ENCODE assay signal across 8 cellular contexts in the genomic region with DNA sequence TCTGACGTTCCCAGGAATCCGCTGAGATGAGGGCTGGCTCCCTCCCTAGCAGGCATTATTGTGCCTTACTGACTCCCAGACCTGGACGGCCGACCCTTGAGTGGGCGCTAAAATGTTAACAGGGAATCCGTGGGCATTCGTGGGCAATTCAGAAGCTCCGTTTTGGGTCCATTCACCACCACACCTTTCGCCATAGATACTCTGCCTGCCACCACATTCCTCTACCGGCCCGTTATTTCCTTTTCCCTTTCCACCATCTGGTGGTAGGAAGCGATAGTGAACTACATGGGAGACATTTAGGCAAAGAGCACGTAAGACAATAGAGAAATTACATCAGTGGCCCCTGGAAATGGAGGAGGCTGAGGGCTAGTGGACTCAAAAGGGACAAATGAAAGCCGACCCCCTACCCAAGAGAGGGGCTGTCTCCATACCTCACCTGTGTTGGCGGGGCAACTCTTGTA. TPM values are rescaled to one million over a fixed set of nuclear protein-coding genes. Genes with fewer than 3 reads are reported as not detected.
DNase-seq lines count a peak whose midpoint lies in the region; ATAC-seq, FAIRE-seq and TF ChIP-seq lines count a peak whose summit lies in the region.

No MANE protein-coding gene starts in this region.

- H2BK5ac ChIP-seq in mesenchymal stem cell (ENCODE audit: low read depth, low read length, poor library complexity, severe bottlenecking) = no peak overlapping the region

- H2BK15ac ChIP-seq in mesenchymal stem cell (ENCODE audit: low read depth, poor library complexity, severe bottlenecking) = no peak overlapping the region

- no peaks in the 10 kb centered on the region for H3K79me2 ChIP-seq in endothelial cell of umbilical vein (ENCODE audit: control insufficient read depth, insufficient read depth, low read length)

- H3K9me1 ChIP-seq in endothelial cell of umbilical vein (replicated peaks; ENCODE audit: control insufficient read depth, extremely low read depth, insufficient read depth, low read length) = no peaks in the 10 kb centered on the region

- H3K4ac ChIP-seq in mesenchymal stem cell (ENCODE audit: low read depth in 1 of 2, low read length in 2 of 2) = peak overlapping the region in 1 of 2 experiments; percentile 67

- dilution Hi-C loops in endothelial cell of umbilical vein (cut with MboI; ENCODE audit: extremely low pct_ligation_motif_present, low sequenced_read_pairs) = no loop called here

- intact Hi-C loops in endothelial cell of umbilical vein (cut with micrococcal nuclease) = loop anchor here (1.0 to 2.0 kb wide), 6 partner anchors 103 to 516 kb away; a partner anchor contains a TSS

- H2AK5ac ChIP-seq in mesenchymal stem cell (ENCODE audit: low read length, severe bottlenecking) = no peak overlapping the region

- H4K8ac ChIP-seq in mesenchymal stem cell (ENCODE audit: low read length) = peak overlapping the region; percentile 72

- no peaks in the 10 kb centered on the region for H3K79me1 ChIP-seq in mesenchymal stem cell (replicated peaks; ENCODE audit: low read length, poor library complexity, severe bottlenecking)

- TF ChIP-seq POLR2A in endothelial cell of umbilical vein (IDR thresholded peaks at IDR 0.05; ENCODE audit: low read depth, low read length) = no peak

- peak overlapping the region; percentile 90 for H4K91ac ChIP-seq in mesenchymal stem cell (ENCODE audit: low read length)

- H2AFZ ChIP-seq in endothelial cell of umbilical vein (ENCODE audit: low read depth, low read length) (peak overlapping the region; percentile 78), mesenchymal stem cell (ENCODE audit: low read depth, low read length) (peak overlapping the region; percentile 76)

- no peaks in the 10 kb centered on the region for H3K27me3 ChIP-seq in endothelial cell of umbilical vein (ENCODE audit: control insufficient read depth in 2 of 2, insufficient read depth in 2 of 2, low read length in 2 of 2)
- peaks cover 0 to 3% of the 10 kb centered on the region in 2 experiments for H3K27me3 ChIP-seq in mesenchymal stem cell (ENCODE audit: control insufficient read depth in 1 of 2, insufficient read depth in 1 of 2, low read length in 2 of 2)
- no peaks in the 10 kb centered on the region for H3K27me3 ChIP-seq in thoracic aorta (replicated peaks; ENCODE audit: insufficient read depth)

- H2BK120ac ChIP-seq in mesenchymal stem cell (ENCODE audit: low read depth, low read length) = no peak overlapping the region

- H3K23ac ChIP-seq in mesenchymal stem cell (ENCODE audit: low read length in 2 of 2) = peak overlapping the region in 1 of 2 experiments; percentile 24

- peak overlapping the region; percentile 57 for H3K4me3 ChIP-seq in GM12864 (ENCODE audit: low read depth, low read length)
- peak overlapping the region in 2 of 3 experiments; percentile 40 to 42 for H3K4me3 ChIP-seq in endothelial cell of umbilical vein (replicated peaks in 1 of 3; ENCODE audit: insufficient read depth in 1 of 3, low read depth in 1 of 3, low read length in 3 of 3)
- peak overlapping the region; percentile 65 to 80 for H3K4me3 ChIP-seq in mesenchymal stem cell (ENCODE audit: insufficient read depth in 1 of 2, low read depth in 1 of 2, low read length in 2 of 2)
- peak overlapping the region; percentile 71 for H3K4me3 ChIP-seq in thoracic aorta

- H3K14ac ChIP-seq in mesenchymal stem cell (ENCODE audit: low read length in 2 of 2) = no peak overlapping the region

- H3K27ac ChIP-seq in VCaP = peak overlapping the region; percentile 69
- peak overlapping the region; percentile 14 for H3K27ac ChIP-seq in endothelial cell of umbilical vein (ENCODE audit: insufficient read depth, low read depth, low read length)
- H3K27ac ChIP-seq in mesenchymal stem cell (ENCODE audit: low read length, poor library complexity, severe bottlenecking) = peak overlapping the region; percentile 61
- H3K27ac ChIP-seq in thoracic aorta = peak overlapping the region in 1 of 2 donors; percentile 21

- H3K9ac ChIP-seq in endothelial cell of umbilical vein (replicated peaks; ENCODE audit: extremely low read depth, insufficient read depth, low read length) (peak overlapping the region; percentile 61), mesenchymal stem cell (ENCODE audit: low read length) (peak overlapping the region; percentile 76)

- POLR2A ChIA-PET in endothelial cell of umbilical vein (lab: Charles Lee) = no interaction called here

- H3K9me3 ChIP-seq in endothelial cell of umbilical vein (replicated peaks; ENCODE audit: control insufficient read depth, insufficient read depth, low read length) = no peaks in the 10 kb centered on the region
- no peaks in the 10 kb centered on the region for H3K9me3 ChIP-seq in mesenchymal stem cell (ENCODE audit: control insufficient read depth, low read length)
- no peaks in the 10 kb centered on the region for H3K9me3 ChIP-seq in thoracic aorta

- H3K36me3 ChIP-seq in endothelial cell of umbilical vein (ENCODE audit: control insufficient read depth in 2 of 2, extremely low read depth in 1 of 2, insufficient read depth in 2 of 2, low read length in 2 of 2) = no peaks in the 10 kb centered on the region
- H3K36me3 ChIP-seq in mesenchymal stem cell (ENCODE audit: control insufficient read depth in 1 of 2, insufficient read depth in 2 of 2, low read depth in 1 of 2, low read length in 2 of 2) = no peaks in the 10 kb centered on the region
- H3K36me3 ChIP-seq in thoracic aorta = no peaks in the 10 kb centered on the region

- WGBS in mesenchymal stem cell = 15% methylated on average over 8 of the region's 15 CpGs

- no TSS peak for BruUV-seq in endothelial cell of umbilical vein (replicated peaks; lab: Mats Ljungman, UMichigan)

- peak; percentile 85 for FAIRE-seq in endothelial cell of umbilical vein (lab: Jason Lieb, UNC)

- no peaks in the 10 kb centered on the region for H4K20me1 ChIP-seq in endothelial cell of umbilical vein (replicated peaks; ENCODE audit: control insufficient read depth, extremely low read depth, insufficient read depth, low read length)

- CTCF ChIA-PET in endothelial cell of umbilical vein (lab: Charles Lee) = interaction anchor here (0.6 to 1.8 kb wide), 16 partner anchors 11 to 516 kb away, joined by 3 to 33 read pairs (median 4); no protein-coding TSS in a partner anchor

- H3K18ac ChIP-seq in mesenchymal stem cell (ENCODE audit: low read depth in 1 of 2, low read length in 2 of 2) = peak overlapping the region; percentile 43 to 57

- in situ Hi-C loops in ACHN (cut with HindIII; ENCODE audit: low pct_ligation_motif_present, low pct_unique_long_range_greater_than_20kb, low sequenced_read_pairs) = no loop called here

- peaks cover 3% of the 10 kb centered on the region for H3K4me1 ChIP-seq in endothelial cell of umbilical vein (ENCODE audit: control insufficient read depth, extremely low read depth, insufficient read depth, low read length)
- H3K4me1 ChIP-seq in mesenchymal stem cell (ENCODE audit: control insufficient read depth, insufficient read depth, low read depth, low read length) = peaks cover under 1% of the 10 kb centered on the region
- H3K4me1 ChIP-seq in thoracic aorta (ENCODE audit: control insufficient read depth in 1 of 2, low read depth in 2 of 2) = peaks cover 0 to 6% of the 10 kb centered on the region in 2 donors

- peak; percentile 70 for DNase-seq in ACHN
- DNase-seq in GM12864 (ENCODE audit: low read depth) = no peak
- peak; percentile 50 for DNase-seq in NCI-H2029 treated with DMSO at 0.1 percent for 48 hours (lab: John Stamatoyannopoulos, UW)
- DNase-seq in endothelial cell of umbilical vein (ENCODE audit: low read depth, low spot score) = peak; percentile 70
- peak; percentile 82 for DNase-seq in mesenchymal stem cell
- DNase-seq in thoracic aorta (ENCODE audit: low spot score) = no peak

- H2BK12ac ChIP-seq in mesenchymal stem cell (ENCODE audit: low read length in 2 of 2) = peak overlapping the region; percentile 39 to 42

- ATAC-seq in thoracic aorta (ENCODE audit: insufficient number of reproducible peaks, low FRiP score, low read depth) = peak; percentile 71
- no peak for ATAC-seq in GM21786 (IDR thresholded peaks at IDR 0.05; ENCODE audit: unreplicated experiment)

- H3K4me2 ChIP-seq in endothelial cell of umbilical vein (ENCODE audit: insufficient read depth, low read length) = peak overlapping the region; percentile 20
- peak overlapping the region; percentile 84 for H3K4me2 ChIP-seq in mesenchymal stem cell (ENCODE audit: low read length, poor library complexity, severe bottlenecking)

- TF ChIP-seq CTCF in GM12864 (IDR thresholded peaks at IDR 0.05; ENCODE audit: low read depth, low read length, missing control alignments) (peak; percentile 19), VCaP (conservative IDR thresholded peaks at IDR 0.05) (peak; percentile 65), endothelial cell of umbilical vein (IDR thresholded peaks at IDR 0.05; ENCODE audit: extremely low read depth in 1 of 2, insufficient read depth in 1 of 2, low read depth in 1 of 2, low read length in 2 of 2) (peak; percentile 37 to 38), thoracic aorta (IDR thresholded peaks at IDR 0.05) (peak; percentile 38)

TF ChIP-seq in endothelial cell of umbilical vein, 7 proteins besides CTCF, POLR2A, EP300 and RAD21:
- no peak for TF ChIP-seq FOS (IDR thresholded peaks at IDR 0.05; ENCODE audit: borderline replicate concordance, insufficient read depth, low read length)
- TF ChIP-seq MYC (IDR thresholded peaks at IDR 0.05; ENCODE audit: low read depth, low read length) = no peak
- no peak for TF ChIP-seq POLR2AphosphoS5 (IDR thresholded peaks at IDR 0.05; ENCODE audit: insufficient read depth, low read depth, low read length)
- TF ChIP-seq, protein P1, sequence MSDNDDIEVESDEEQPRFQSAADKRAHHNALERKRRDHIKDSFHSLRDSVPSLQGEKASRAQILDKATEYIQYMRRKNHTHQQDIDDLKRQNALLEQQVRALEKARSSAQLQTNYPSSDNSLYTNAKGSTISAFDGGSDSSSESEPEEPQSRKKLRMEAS (IDR thresholded peaks at IDR 0.05; ENCODE audit: insufficient read depth, insufficient read length) = no peak
- no peak for TF ChIP-seq GATA2 (IDR thresholded peaks at IDR 0.05; ENCODE audit: insufficient read depth, insufficient read length, low read depth, low read length)
- TF ChIP-seq JUN (IDR thresholded peaks at IDR 0.05; ENCODE audit: borderline replicate concordance, insufficient read depth, insufficient read length, low read depth) = no peak
- no peak for TF ChIP-seq EZH2 (IDR thresholded peaks at IDR 0.05; ENCODE audit: borderline replicate concordance, low read depth, low read length, severe bottlenecking)

RNA-seq across cellular contexts. Expression of a gene that starts 1.0 kb away (rescaled TPM):
- total RNA-seq in endothelial cell of umbilical vein (17.2 and 18.4 TPM in 2 replicates), thoracic aorta (10 to 100 TPM; 25.0 to 35.0 TPM)
- polyA plus RNA-seq in endothelial cell of umbilical vein = 4.0 and 5.3 TPM in 2 replicates
- polyA plus RNA-seq in endothelial cell of umbilical vein (2011; cell fraction: cytosol; rRNA removed) = 7.5 and 11.8 TPM in 2 replicates
- polyA plus RNA-seq in endothelial cell of umbilical vein (2011; cell fraction: nucleus; rRNA removed) = 7.3 and 11.3 TPM in 2 replicates
- polyA plus RNA-seq in endothelial cell of umbilical vein (2012) = 24.7 and 32.0 TPM in 2 replicates
- polyA minus RNA-seq in endothelial cell of umbilical vein = 12.9 and 16.7 TPM in 2 replicates
- polyA minus RNA-seq in endothelial cell of umbilical vein (2011; cell fraction: cytosol; rRNA and poly(A)+ RNA removed) = 18.1 TPM
- 7.6 and 9.5 TPM in 2 replicates for polyA minus RNA-seq in endothelial cell of umbilical vein (2011; cell fraction: nucleus; rRNA and poly(A)+ RNA removed)
- 103 TPM for polyA plus RNA-seq in mesenchymal stem cell (2013, experiment 1 of 2)
- polyA plus RNA-seq in mesenchymal stem cell (2013, experiment 2 of 2) = 104 TPM

Comparison
In these comparisons a context has a peak if more than half of its experiments do, and no peak if none do; other contexts are left out.
1. DNase-seq: peak in ACHN (single experiment), NCI-H2029 treated with DMSO at 0.1 percent for 48 hours (single experiment), endothelial cell of umbilical vein (single experiment) and mesenchymal stem cell (single experiment); none in GM12864 (single experiment) and thoracic aorta (single experiment).
2. Peak in every context shown above with its lines, with median percentiles within 50 percentile points of each other: H3K4me3 ChIP-seq and CTCF ChIP-seq.